Comparison of ENCODE assay signal across 22 cellular contexts in the genomic region with DNA sequence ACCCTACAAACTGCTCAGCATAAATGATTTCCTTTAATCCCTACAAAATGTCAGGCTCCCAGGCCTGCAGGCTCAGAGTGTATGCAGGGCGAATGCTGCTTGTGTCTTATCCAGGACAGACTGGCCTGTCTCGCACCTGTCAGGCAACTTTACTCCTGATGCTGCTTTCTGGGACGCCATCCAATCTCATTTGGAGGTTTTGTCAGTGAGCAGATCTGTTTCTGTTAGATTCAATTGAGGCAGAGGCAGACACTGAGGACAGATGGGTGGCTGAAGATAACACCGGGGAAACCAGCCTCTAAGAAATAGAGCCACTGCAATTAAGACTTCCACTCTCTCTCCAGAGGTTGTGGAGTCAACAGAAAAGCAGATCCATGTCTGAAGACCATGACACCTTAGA.
DNase-seq lines count a peak whose midpoint lies in the region; ATAC-seq and TF ChIP-seq lines count a peak whose summit lies in the region.
"Had no signal": no experiment of that assay in that cellular context is flagged by ENCODE, and none has a peak within 500 bp of the region (broad histone marks: within the 10 kb centered on the region; RNA-seq: fewer than 3 reads in every experiment).

No MANE protein-coding gene starts in this region.

- no peak overlapping the region for H3K4me3 Mint-ChIP-seq in stimulated activated naive B cell treated with anti-CD40 and anti-IgM and Interleukin-4, amounts not matched to agents 10 μg/mL and 1 μg/mL and 100 μg/mL, for 72 hours
- H3K4me3 Mint-ChIP-seq: CD8-positive, alpha-beta memory T cell had no signal

- 0 out of 2 replicates have a peak, but pooled peaks cover 3% of the 10 kb centered on the region for H3K9me3 ChIP-seq in SK-N-SH
- no peaks in the 10 kb centered on the region for H3K9me3 ChIP-seq in PC-3 (ENCODE audit: low read length)

- H3K9me3 Mint-ChIP-seq in stimulated activated naive B cell treated with anti-CD40 and anti-IgM and Interleukin-4, amounts not matched to agents 10 μg/mL and 1 μg/mL and 100 μg/mL, for 72 hours = no peaks in the 10 kb centered on the region

- no peak overlapping the region for H3K27ac Mint-ChIP-seq in stimulated activated naive B cell treated with anti-CD40 and anti-IgM and Interleukin-4, amounts not matched to agents 10 μg/mL and 1 μg/mL and 100 μg/mL, for 72 hours
- H3K27ac Mint-ChIP-seq: CD8-positive, alpha-beta memory T cell had no signal

- 0% methylated on average over 4 of the region's 4 CpGs for WGBS in SK-N-SH (ENCODE audit: low lambda C conversion rate)

- TF ChIP-seq RAD21 in SK-N-SH (IDR thresholded peaks at IDR 0.05; ENCODE audit: low read length) = peak; percentile 42; the same call in 1 of the 2 replicates

- H3K4me3 ChIP-seq in SK-N-SH (ENCODE audit: low read depth in 2 of 2, low read length in 1 of 2) (no peak overlapping the region), PC-3 (ENCODE audit: low read length) (no peak overlapping the region)
- H3K4me3 ChIP-seq: SK-N-MC had no signal

- POLR2A ChIA-PET in SK-N-SH (lab: Yijun Ruan, JAX) (no interaction called here), PC-3 (lab: Charles Lee; ENCODE audit: unreplicated experiment) (no interaction called here)

- CTCF ChIA-PET in SK-N-SH (lab: Yijun Ruan, JAX) (interaction anchor here (0.5 to 1.7 kb wide), 3 partner anchors 14 to 336 kb away, joined by 3 to 10 read pairs (median 3); no protein-coding TSS in a partner anchor), PC-3 (lab: Charles Lee) (no interaction called here)

- peak in 1 of 2 experiments; percentile 95; a peak in 2 of 4 replicates for TF ChIP-seq EP300 in SK-N-SH (IDR thresholded peaks at IDR 0.05; ENCODE audit: borderline replicate concordance in 1 of 2, low read depth in 1 of 2, low read length in 1 of 2)

- H3K9me2 ChIP-seq in SK-N-SH (no peaks in the 10 kb centered on the region), PC-3 (replicated peaks; ENCODE audit: low read length) (no peaks in the 10 kb centered on the region)

- no peaks in the 10 kb centered on the region for H3F3A ChIP-seq in SK-N-SH (replicated peaks; ENCODE audit: insufficient read depth)
- no peaks in the 10 kb centered on the region for H3F3A ChIP-seq in PC-3 (ENCODE audit: low read length, unreplicated experiment)

- intact Hi-C loops in PC-3 (cut with micrococcal nuclease) = no loop called here

- peaks cover 0 to 28% of the 10 kb centered on the region in 2 experiments; a peak in 2 of 4 replicates for H3K4me1 ChIP-seq in SK-N-SH (ENCODE audit: control insufficient read depth in 1 of 2, insufficient read depth in 2 of 2, low read depth in 1 of 2, low read length in 1 of 2)
- H3K4me1 ChIP-seq in PC-3 (ENCODE audit: insufficient read depth, low read length) = no peaks in the 10 kb centered on the region

- H3K36me3 ChIP-seq in SK-N-SH (replicated peaks in 1 of 2; ENCODE audit: control insufficient read depth in 1 of 2, insufficient read depth in 2 of 2, low read length in 1 of 2) (no peaks in the 10 kb centered on the region), PC-3 (ENCODE audit: low read depth, low read length) (no peaks in the 10 kb centered on the region)

- H3K27ac ChIP-seq in SK-N-SH (ENCODE audit: low read depth in 2 of 2, low read length in 1 of 2) (peak overlapping the region in 1 of 2 experiments; percentile 99; a peak in 2 of 4 replicates), PC-3 (ENCODE audit: low read length) (no peak overlapping the region)
- H3K27ac ChIP-seq: KMS-11, SK-N-MC had no signal

- no peak overlapping the region for H2AFZ ChIP-seq in SK-N-SH (ENCODE audit: low read depth)
- no peak overlapping the region for H2AFZ ChIP-seq in PC-3 (ENCODE audit: low read length)

- no peaks in the 10 kb centered on the region for H3K4me1 Mint-ChIP-seq in stimulated activated naive B cell treated with anti-CD40 and anti-IgM and Interleukin-4, amounts not matched to agents 10 μg/mL and 1 μg/mL and 100 μg/mL, for 72 hours
- H3K4me1 Mint-ChIP-seq: CD8-positive, alpha-beta memory T cell had no signal

- no peaks in the 10 kb centered on the region for H3K36me3 Mint-ChIP-seq in stimulated activated naive B cell treated with anti-CD40 and anti-IgM and Interleukin-4, amounts not matched to agents 10 μg/mL and 1 μg/mL and 100 μg/mL, for 72 hours
- H3K36me3 Mint-ChIP-seq: CD8-positive, alpha-beta memory T cell had no signal

- no peak overlapping the region for H3K4me2 ChIP-seq in SK-N-SH
- no peak overlapping the region for H3K4me2 ChIP-seq in PC-3 (ENCODE audit: low read length)
- H3K4me2 ChIP-seq: KMS-11 had no signal

- H3K79me2 ChIP-seq in SK-N-SH (ENCODE audit: insufficient read depth) (no peaks in the 10 kb centered on the region), PC-3 (ENCODE audit: low read length) (no peaks in the 10 kb centered on the region)

- ATAC-seq in PC-3 = no peak
- ATAC-seq in stimulated activated naive B cell treated with anti-CD40 and anti-IgM and Interleukin-4, amounts not matched to agents 10 μg/mL and 1 μg/mL and 100 μg/mL, for 72 hours (replicated peaks) = no peak
- ATAC-seq in GM18909 (IDR thresholded peaks at IDR 0.05; ENCODE audit: poor library complexity, unreplicated experiment) = no peak
- ATAC-seq: HepG2 had no signal

- H3K27me3 ChIP-seq in SK-N-SH (ENCODE audit: insufficient read depth) = no peaks in the 10 kb centered on the region
- no peaks in the 10 kb centered on the region for H3K27me3 ChIP-seq in PC-3 (ENCODE audit: low read length)

- in situ Hi-C loops in G401 (cut with HindIII; ENCODE audit: low sequenced_read_pairs) (no loop called here), GM13977 (cut with MboI; ENCODE audit: low pct_unique_long_range_greater_than_20kb, low sequenced_read_pairs, unreplicated experiment) (no loop called here)

- TF ChIP-seq CTCF in SK-N-SH (IDR thresholded peaks at IDR 0.05) (no peak), PC-3 (conservative IDR thresholded peaks at IDR 0.05; ENCODE audit: low read depth, low read length) (no peak), GM13977 (IDR thresholded peaks at IDR 0.05; ENCODE audit: extremely low read depth, insufficient read depth, missing control alignments) (no peak)

- no TSS peak for BruUV-seq in PC-3 (replicated peaks; lab: Mats Ljungman, UMichigan)

- DNase-seq in G401 (ENCODE audit: low spot score) = peak; percentile 96
- DNase-seq in NCI-H2107 (lab: John Stamatoyannopoulos, UW) = peak; percentile 22
- DNase-seq in SK-N-SH = peak; percentile 68
- peak; percentile 22 for DNase-seq in middle frontal gyrus (ENCODE audit: extremely low spot score, low spot score)
- DNase-seq in PC-3 = no peak
- DNase-seq in GM13977 (ENCODE audit: low spot score) = no peak
- DNase-seq in stimulated activated naive B cell treated with anti-CD40 and anti-IgM and Interleukin-4, amounts not matched to agents 10 μg/mL and 1 μg/mL and 100 μg/mL, for 72 hours = no peak
- DNase-seq: CD8-positive, alpha-beta memory T cell; DMS53; EL; MV-4-11; NCI-H1436 treated with DMSO at 0.1 percent for 48 hours; NCI-H2029 treated with DMSO at 0.1 percent for 48 hours; NCI-H2227 treated with DMSO at 0.1 percent for 48 hours; NCI-H524 treated with DMSO at 0.1 percent for 48 hours; NK-92 treated with Interleukin-12 subunit alpha and Interleukin-12 subunit beta, amount 100 ng/mL, for 24 hours; Right ventricle myocardium superior; T-helper 1 cell had no signal

- H3K9ac ChIP-seq in SK-N-SH (no peak overlapping the region), PC-3 (ENCODE audit: low read length) (no peak overlapping the region)
- H3K9ac ChIP-seq: KMS-11 had no signal

- H4K20me1 ChIP-seq in SK-N-SH (ENCODE audit: insufficient read depth) = no peaks in the 10 kb centered on the region
- no peaks in the 10 kb centered on the region for H4K20me1 ChIP-seq in PC-3 (ENCODE audit: low read length)

- no peaks in the 10 kb centered on the region for H3K27me3 Mint-ChIP-seq in stimulated activated naive B cell treated with anti-CD40 and anti-IgM and Interleukin-4, amounts not matched to agents 10 μg/mL and 1 μg/mL and 100 μg/mL, for 72 hours
- H3K27me3 Mint-ChIP-seq: CD8-positive, alpha-beta memory T cell had no signal

TF ChIP-seq in SK-N-SH, 30 proteins besides CTCF, POLR2A, EP300 and RAD21:
- TF ChIP-seq YY1 (IDR thresholded peaks at IDR 0.05; ENCODE audit: low read depth) = no peak
- TF ChIP-seq MXI1 (IDR thresholded peaks at IDR 0.05; ENCODE audit: low read depth, low read length) = peak; percentile 77; the same call in 1 of the 2 replicates
- peak; percentile 91 for TF ChIP-seq CHD2 (IDR thresholded peaks at IDR 0.05; ENCODE audit: low read length, partially characterized antibody)
- peak; percentile 90 for TF ChIP-seq RCOR1 (IDR thresholded peaks at IDR 0.05; ENCODE audit: low read length)
- peak; percentile 100 for TF ChIP-seq GATA2 (CRISPR knock-in tag; IDR thresholded peaks at IDR 0.05)
- TF ChIP-seq FOXJ3 (CRISPR knock-in tag; IDR thresholded peaks at IDR 0.05) = peak; percentile 99
- peak; percentile 45; the same call in 1 of the 2 replicates for TF ChIP-seq RFX5 (IDR thresholded peaks at IDR 0.05; ENCODE audit: low read length)
- TF ChIP-seq, protein P1, sequence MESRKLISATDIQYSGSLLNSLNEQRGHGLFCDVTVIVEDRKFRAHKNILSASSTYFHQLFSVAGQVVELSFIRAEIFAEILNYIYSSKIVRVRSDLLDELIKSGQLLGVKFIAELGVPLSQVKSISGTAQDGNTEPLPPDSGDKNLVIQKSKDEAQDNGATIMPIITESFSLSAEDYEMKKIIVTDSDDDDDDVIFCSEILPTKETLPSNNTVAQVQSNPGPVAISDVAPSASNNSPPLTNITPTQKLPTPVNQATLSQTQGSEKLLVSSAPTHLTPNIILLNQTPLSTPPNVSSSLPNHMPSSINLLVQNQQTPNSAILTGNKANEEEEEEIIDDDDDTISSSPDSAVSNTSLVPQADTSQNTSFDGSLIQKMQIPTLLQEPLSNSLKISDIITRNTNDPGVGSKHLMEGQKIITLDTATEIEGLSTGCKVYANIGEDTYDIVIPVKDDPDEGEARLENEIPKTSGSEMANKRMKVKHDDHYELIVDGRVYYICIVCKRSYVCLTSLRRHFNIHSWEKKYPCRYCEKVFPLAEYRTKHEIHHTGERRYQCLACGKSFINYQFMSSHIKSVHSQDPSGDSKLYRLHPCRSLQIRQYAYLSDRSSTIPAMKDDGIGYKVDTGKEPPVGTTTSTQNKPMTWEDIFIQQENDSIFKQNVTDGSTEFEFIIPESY (IDR thresholded peaks at IDR 0.05; ENCODE audit: borderline replicate concordance, low read depth) = no peak

Comparison
In these comparisons a context has a peak if more than half of its experiments do, and no peak if none do; other contexts are left out.
1. DNase-seq: peak in G401 (single experiment), NCI-H2107 (single experiment), SK-N-SH (single experiment) and middle frontal gyrus (single experiment); none in PC-3 (single experiment), GM13977 (single experiment) and stimulated activated naive B cell treated with anti-CD40 and anti-IgM and Interleukin-4, amounts not matched to agents 10 μg/mL and 1 μg/mL and 100 μg/mL, for 72 hours (single experiment).